ENCODE assay signal across 9 cellular contexts in genomic region chr19:18098891-18099622, GRCh38. TPM values are rescaled to one million over a fixed set of nuclear protein-coding genes. Genes with fewer than 3 reads are reported as not detected.
DNase-seq lines count a peak whose midpoint lies in the region; ATAC-seq and TF ChIP-seq lines count a peak whose summit lies in the region.
"Had no signal": no experiment of that assay in that cellular context is flagged by ENCODE, and none has a peak within 500 bp of the region (broad histone marks: within the 10 kb centered on the region; RNA-seq: fewer than 3 reads in every experiment).

No MANE protein-coding gene starts in this region.

- intact Hi-C loops in naive thymus-derived CD4-positive, alpha-beta T cell (cut with micrococcal nuclease) = loop anchor here in 1 of 2 donors (1.0 to 5.0 kb wide), 3 partner anchors 8 to 42 kb away; no protein-coding TSS in a partner anchor

- TF ChIP-seq CTCF in GM10266 (IDR thresholded peaks at IDR 0.05; ENCODE audit: control insufficient read depth, insufficient read depth, low read depth, missing control alignments) = no peak

- no peaks in the 10 kb centered on the region for H3K36me3 Mint-ChIP-seq in activated naive CD4-positive, alpha-beta T cell treated with anti-CD3 and anti-CD28 coated beads, Interleukin-2, amount 50 U/mL, for 72 hours
- peaks cover 0 to 4% (median 2%) of the 10 kb centered on the region in 5 donors for H3K36me3 Mint-ChIP-seq in naive thymus-derived CD4-positive, alpha-beta T cell

- H3K27ac ChIP-seq in naive thymus-derived CD4-positive, alpha-beta T cell (ENCODE audit: low read depth, low read length) = peak overlapping the region; percentile 70
- H3K27ac ChIP-seq: cardiac muscle cell had no signal

- DNase-seq in GM10266 (ENCODE audit: extremely low spot score) = peak; percentile 85
- peak; percentile 48 for DNase-seq in KBM-7
- DNase-seq in activated naive CD4-positive, alpha-beta T cell treated with anti-CD3 and anti-CD28 coated beads, Interleukin-2, amount 50 U/mL, for 72 hours (ENCODE audit: low spot score in 2 of 2) = peak in 1 of 2 donors; percentile 67
- DNase-seq in naive thymus-derived CD4-positive, alpha-beta T cell = peak in 1 of 9 donors; percentile 43
- no peak for DNase-seq in HuH-7 (ENCODE audit: low spot score)
- no peak for DNase-seq in kidney glomerular epithelial cell (lab: John Stamatoyannopoulos, UW)
- DNase-seq in NCI-H2029 treated with DMSO at 0.1 percent for 48 hours (lab: John Stamatoyannopoulos, UW) = no peak

- no peaks in the 10 kb centered on the region for H3K36me3 ChIP-seq in naive thymus-derived CD4-positive, alpha-beta T cell (ENCODE audit: control insufficient read depth in 2 of 3, insufficient read depth in 3 of 3, low read length in 3 of 3)
- H3K36me3 ChIP-seq: cardiac muscle cell had no signal

- H3K27ac Mint-ChIP-seq in activated naive CD4-positive, alpha-beta T cell treated with anti-CD3 and anti-CD28 coated beads, Interleukin-2, amount 50 U/mL, for 72 hours = peak overlapping the region; percentile 13 to 77
- peak overlapping the region in 8 of 9 donors; percentile 22 to 87 (median 66) for H3K27ac Mint-ChIP-seq in naive thymus-derived CD4-positive, alpha-beta T cell

- H3K4me3 Mint-ChIP-seq in naive thymus-derived CD4-positive, alpha-beta T cell = peak overlapping the region; percentile 86 to 89 (median 87)

- H3K9me3 Mint-ChIP-seq in activated naive CD4-positive, alpha-beta T cell treated with anti-CD3 and anti-CD28 coated beads, Interleukin-2, amount 50 U/mL, for 72 hours = no peaks in the 10 kb centered on the region
- H3K9me3 Mint-ChIP-seq in naive thymus-derived CD4-positive, alpha-beta T cell = no peaks in the 10 kb centered on the region

- POLR2A ChIA-PET in naive thymus-derived CD4-positive, alpha-beta T cell (lab: Charles Lee) = interaction anchor here (0.8 to 15.6 kb wide), 5 partner anchors 8 to 89 kb away, joined by 3 to 169 read pairs (median 4); partner anchors contain the start of gene IL12RB1

- no peaks in the 10 kb centered on the region for H3K9me3 ChIP-seq in naive thymus-derived CD4-positive, alpha-beta T cell (ENCODE audit: control insufficient read depth in 2 of 3, low read length in 3 of 3)

- no peaks in the 10 kb centered on the region for H3K27me3 ChIP-seq in naive thymus-derived CD4-positive, alpha-beta T cell (ENCODE audit: control insufficient read depth in 2 of 2, insufficient read depth in 2 of 2, low read length in 2 of 2)

- H3K4me1 ChIP-seq in naive thymus-derived CD4-positive, alpha-beta T cell (ENCODE audit: control insufficient read depth in 2 of 2, insufficient read depth in 2 of 2, low read length in 2 of 2) = peaks cover 9 to 19% of the 10 kb centered on the region in 2 donors

- peaks cover 18 to 44% (median 41%) of the 10 kb centered on the region in 7 donors for H3K4me1 Mint-ChIP-seq in naive thymus-derived CD4-positive, alpha-beta T cell

- in situ Hi-C loops in KBM-7 (cut with MboI; ENCODE audit: low pct_unique_long_range_greater_than_20kb, low sequenced_read_pairs) = no loop called here

- CTCF ChIA-PET in naive thymus-derived CD4-positive, alpha-beta T cell (lab: Charles Lee) = interaction anchor here (2.3 kb wide), 1 partner anchor 12 kb away, joined by 14 read pairs; no protein-coding TSS in a partner anchor

- peaks cover 0 to 16% (median 0%) of the 10 kb centered on the region in 5 donors for H3K27me3 Mint-ChIP-seq in naive thymus-derived CD4-positive, alpha-beta T cell

- ATAC-seq in GM21447 (IDR thresholded peaks at IDR 0.05; ENCODE audit: unreplicated experiment) = peak; percentile 66
- peak; percentile 7 to 32 for ATAC-seq in activated naive CD4-positive, alpha-beta T cell treated with anti-CD3 and anti-CD28 coated beads, Interleukin-2, amount 50 U/mL, for 72 hours
- ATAC-seq in naive thymus-derived CD4-positive, alpha-beta T cell = peak; percentile 19

- H3K4me3 ChIP-seq in naive thymus-derived CD4-positive, alpha-beta T cell (ENCODE audit: low read length) = peak overlapping the region; percentile 31
- H3K4me3 ChIP-seq: cardiac muscle cell had no signal

RNA-seq across cellular contexts. Expression of gene MAST3, which starts 1.5 kb away (rescaled TPM):
- 10 to 100 TPM; 19.5 to 54.6 TPM for total RNA-seq in activated naive CD4-positive, alpha-beta T cell treated with anti-CD3 and anti-CD28 coated beads, Interleukin-2, amount 50 U/mL, for 72 hours
- 10 to 100 TPM; 36.0 to 58.7 (median 50.6) TPM for total RNA-seq in naive thymus-derived CD4-positive, alpha-beta T cell
- polyA plus RNA-seq in naive thymus-derived CD4-positive, alpha-beta T cell = 10 to 100 TPM; 10.2 to 20.3 TPM

RNA-seq across cellular contexts. Expression of gene IL12RB1, which starts 12.3 kb away (rescaled TPM):
- 10 to 100 TPM; 14.6 to 25.0 TPM for total RNA-seq in activated naive CD4-positive, alpha-beta T cell treated with anti-CD3 and anti-CD28 coated beads, Interleukin-2, amount 50 U/mL, for 72 hours
- 100 to 1,000 TPM in 1 of 5 experiments, 10 to 100 TPM in 4; 17.7 to 110 (median 25.0) TPM for total RNA-seq in naive thymus-derived CD4-positive, alpha-beta T cell
- 10 to 100 TPM; 17.6 to 24.1 TPM for polyA plus RNA-seq in naive thymus-derived CD4-positive, alpha-beta T cell
- total RNA-seq: cardiac muscle cell had no signal
- polyA plus RNA-seq: cardiac muscle cell had no signal

RNA-seq across cellular contexts. Expression of gene PIK3R2, which starts 53.9 kb away (rescaled TPM):
- total RNA-seq in activated naive CD4-positive, alpha-beta T cell treated with anti-CD3 and anti-CD28 coated beads, Interleukin-2, amount 50 U/mL, for 72 hours = 10 to 100 TPM; 13.6 to 18.3 TPM
- total RNA-seq in naive thymus-derived CD4-positive, alpha-beta T cell = 10 to 100 TPM; 12.3 to 24.6 (median 16.4) TPM
- 1 to 10 TPM; 2.2 to 5.1 TPM for polyA plus RNA-seq in naive thymus-derived CD4-positive, alpha-beta T cell

Comparison
In these comparisons a context has a peak if more than half of its experiments do, and no peak if none do; other contexts are left out.
1. DNase-seq: peak in GM10266 (single experiment) and KBM-7 (single experiment); none in HuH-7 (single experiment), kidney glomerular epithelial cell (single experiment) and NCI-H2029 treated with DMSO at 0.1 percent for 48 hours (single experiment).
2. Peak in every context shown above with its lines, with median percentiles within 50 percentile points of each other: ATAC-seq.